36 cellular contexts compared by ENCODE assay signal in the genomic region with DNA sequence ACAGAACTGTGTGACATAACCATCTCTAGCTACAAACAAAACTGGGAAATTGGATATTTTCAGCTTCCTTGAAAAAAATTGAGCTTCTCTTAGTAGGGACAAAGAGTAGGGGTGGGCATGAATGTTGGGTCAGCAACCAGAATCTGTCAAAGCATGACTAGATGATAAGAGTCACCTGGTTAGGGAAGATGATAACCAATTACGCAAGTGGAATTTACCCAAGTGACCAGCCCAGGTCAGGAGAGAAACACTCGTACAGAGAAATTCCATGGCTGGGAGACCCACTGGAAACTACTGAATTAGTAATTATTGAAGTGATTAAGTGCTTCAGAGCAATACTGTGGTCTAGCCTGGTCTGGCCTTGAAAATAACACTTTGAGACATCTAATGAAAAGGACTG. TPM values are rescaled to one million over a fixed set of nuclear protein-coding genes. Genes with fewer than 3 reads are reported as not detected.
DNase-seq lines count a peak whose midpoint lies in the region; ATAC-seq, FAIRE-seq and TF ChIP-seq lines count a peak whose summit lies in the region.
"Had no signal": no experiment of that assay in that cellular context is flagged by ENCODE, and none has a peak within 500 bp of the region (broad histone marks: within the 10 kb centered on the region; RNA-seq: fewer than 3 reads in every experiment).

No MANE protein-coding gene starts in this region.

- H3K79me1 ChIP-seq in trophoblast cell (ENCODE audit: low read length): no peaks in the 10 kb centered on the region

- no peak overlapping the region for H3K4me3 Mint-ChIP-seq in neural crest cell
- no peak overlapping the region for H3K4me3 Mint-ChIP-seq in immature natural killer cell
- H3K4me3 Mint-ChIP-seq: B cell; CD14-positive monocyte; CD4-positive, alpha-beta memory T cell; CD4-positive, alpha-beta T cell; CD4-positive, CD25-positive, alpha-beta regulatory T cell; CD8-positive, alpha-beta memory T cell; CD8-positive, alpha-beta T cell had no signal

- H4K20me1 ChIP-seq in GM23248 (ENCODE audit: insufficient read depth): no peaks in the 10 kb centered on the region
- H4K20me1 ChIP-seq: BLaER1; BLaER1 treated with 17β-estradiol and CSF1 and Interleukin-3, amounts not matched to agents 10 nM and 100 nM had no signal

- H3K4me2 ChIP-seq in A549 (no peak overlapping the region), trophoblast cell (ENCODE audit: low read length) (no peak overlapping the region), GM23248 (ENCODE audit: unreplicated experiment) (no peak overlapping the region)
- H3K4me2 ChIP-seq: BLaER1; BLaER1 treated with 17β-estradiol and CSF1 and Interleukin-3, amounts not matched to agents 10 nM and 100 nM had no signal

- H3K27me3 Mint-ChIP-seq in neural crest cell (ENCODE audit: low read depth): no peaks in the 10 kb centered on the region
- H3K27me3 Mint-ChIP-seq in immature natural killer cell (ENCODE audit: low read depth in 3 of 3): peaks cover 2 to 9% (median 4%) of the 10 kb centered on the region in 3 donors
- H3K27me3 Mint-ChIP-seq: CD4-positive, alpha-beta T cell had no signal

- peaks cover 23% of the 10 kb centered on the region for H3K4me1 Mint-ChIP-seq in neural crest cell
- H3K4me1 Mint-ChIP-seq in immature natural killer cell: no peaks in the 10 kb centered on the region
- H3K4me1 Mint-ChIP-seq: B cell; CD14-positive monocyte; CD4-positive, alpha-beta memory T cell; CD4-positive, CD25-positive, alpha-beta regulatory T cell; CD8-positive, alpha-beta memory T cell had no signal

- no peaks in the 10 kb centered on the region for H3K9me2 ChIP-seq in GM23248 (ENCODE audit: insufficient read depth)

- H2BK12ac ChIP-seq in trophoblast cell (ENCODE audit: low read length): no peak overlapping the region

- intact Hi-C loops in esophagus muscularis mucosa (cut with DNase I): no loop called here

- TF ChIP-seq POLR2A in A549 (IDR thresholded peaks at IDR 0.05; ENCODE audit: low read length) (no peak), esophagus muscularis mucosa (IDR thresholded peaks at IDR 0.05; ENCODE audit: low read depth) (no peak), Peyer's patch (IDR thresholded peaks at IDR 0.05) (no peak)

- H3K36me3 ChIP-seq in esophagus muscularis mucosa (no peaks in the 10 kb centered on the region), trophoblast cell (ENCODE audit: control insufficient read depth in 1 of 2, insufficient read depth in 2 of 2, low read length in 2 of 2) (no peaks in the 10 kb centered on the region), GM23248 (ENCODE audit: low read depth) (no peaks in the 10 kb centered on the region), Peyer's patch (no peaks in the 10 kb centered on the region)
- H3K36me3 ChIP-seq: BE2C; BLaER1; BLaER1 treated with 17β-estradiol and CSF1 and Interleukin-3, amounts not matched to agents 10 nM and 100 nM had no signal

- H3K9ac ChIP-seq in trophoblast cell (ENCODE audit: low read length): no peak overlapping the region
- H3K9ac ChIP-seq in GM23248: no peak overlapping the region
- H3K9ac ChIP-seq: BLaER1; BLaER1 treated with 17β-estradiol and CSF1 and Interleukin-3, amounts not matched to agents 10 nM and 100 nM had no signal

- no peak overlapping the region for H3K4ac ChIP-seq in trophoblast cell (ENCODE audit: low read depth, low read length)

- H3K4me3 ChIP-seq in A549 (no peak overlapping the region), esophagus muscularis mucosa (no peak overlapping the region), trophoblast cell (ENCODE audit: low read depth, low read length) (no peak overlapping the region), GM23248 (no peak overlapping the region), Peyer's patch (no peak overlapping the region)
- H3K4me3 ChIP-seq: BLaER1; BLaER1 treated with 17β-estradiol and CSF1 and Interleukin-3, amounts not matched to agents 10 nM and 100 nM had no signal

- H3K14ac ChIP-seq in trophoblast cell (ENCODE audit: low read length): no peak overlapping the region

- H4K91ac ChIP-seq in trophoblast cell (ENCODE audit: low read depth, low read length): no peak overlapping the region

- H3K79me2 ChIP-seq in trophoblast cell (ENCODE audit: control insufficient read depth, insufficient read depth, low read length, poor library complexity) (no peaks in the 10 kb centered on the region), GM23248 (ENCODE audit: insufficient read depth) (no peaks in the 10 kb centered on the region)

- H4K12ac ChIP-seq in trophoblast cell (ENCODE audit: low read depth, low read length): no peak overlapping the region

- H4K8ac ChIP-seq in trophoblast cell (ENCODE audit: low read depth, low read length): no peak overlapping the region

- H3K27ac ChIP-seq in A549: peak overlapping the region; percentile 4 to 51; a peak in 3 of 6 replicates
- no peak overlapping the region for H3K27ac ChIP-seq in esophagus muscularis mucosa (replicated peaks in 1 of 4)
- no peak overlapping the region for H3K27ac ChIP-seq in trophoblast cell (ENCODE audit: low read depth, low read length)
- H3K27ac ChIP-seq in GM23248: no peak overlapping the region
- H3K27ac ChIP-seq in Peyer's patch: no peak overlapping the region
- H3K27ac ChIP-seq: 22Rv1; BLaER1; BLaER1 treated with 17β-estradiol and CSF1 and Interleukin-3, amounts not matched to agents 10 nM and 100 nM; C4-2B had no signal

- WGBS in A549 (ENCODE audit: missing lambda C conversion rate): 87% methylated on average over 2 of the region's 2 CpGs
- 88% methylated on average over 2 of the region's 2 CpGs for WGBS in esophagus muscularis mucosa
- WGBS in trophoblast cell (ENCODE audit: extremely low coverage, insufficient coverage, insufficient read length): no CpG with 5 or more reads among the region's 2 CpGs
- WGBS in GM23248 (ENCODE audit: low coverage in 1 of 2, low lambda C conversion rate in 2 of 2, missing lambda C conversion rate in 2 of 2), 2 experiments: 93 to 100% methylated on average over 2 of the region's 2 CpGs

- peaks cover 8% of the 10 kb centered on the region; the same call in 1 of the 3 replicates for H3K9me3 ChIP-seq in A549
- no peaks in the 10 kb centered on the region for H3K9me3 ChIP-seq in esophagus muscularis mucosa
- H3K9me3 ChIP-seq in trophoblast cell (ENCODE audit: insufficient read depth, low read depth, low read length): peaks cover 2% of the 10 kb centered on the region
- H3K9me3 ChIP-seq in GM23248 (ENCODE audit: low read depth): no peaks in the 10 kb centered on the region
- H3K9me3 ChIP-seq in Peyer's patch: no peaks in the 10 kb centered on the region
- H3K9me3 ChIP-seq: BE2C had no signal

- H2AK5ac ChIP-seq in trophoblast cell (ENCODE audit: low read length): no peak overlapping the region

- H3K27ac Mint-ChIP-seq in neural crest cell (ENCODE audit: unreplicated experiment): peak overlapping the region; percentile 12
- H3K27ac Mint-ChIP-seq in immature natural killer cell: no peak overlapping the region
- H3K27ac Mint-ChIP-seq: B cell; CD4-positive, alpha-beta memory T cell; CD4-positive, alpha-beta T cell; CD4-positive, CD25-positive, alpha-beta regulatory T cell; CD8-positive, alpha-beta T cell had no signal

- no peak overlapping the region for H3K18ac ChIP-seq in trophoblast cell (ENCODE audit: low read length)

- H2BK5ac ChIP-seq in trophoblast cell (ENCODE audit: low read depth, low read length, poor library complexity): no peak overlapping the region

- POLR2A ChIA-PET in A549 (lab: Yijun Ruan, JAX): interaction anchor here (1.7 kb wide), 1 partner anchor 58 kb away, joined by 5 read pairs; the partner anchor contains the start of gene APPL2

- CTCF ChIA-PET in A549 (lab: Yijun Ruan, JAX): interaction anchor here (0.8 to 1.2 kb wide), 2 partner anchors 70 to 988 kb away, joined by 3 read pairs; no protein-coding TSS in a partner anchor

- no peaks in the 10 kb centered on the region for H3K27me3 ChIP-seq in esophagus muscularis mucosa
- H3K27me3 ChIP-seq in trophoblast cell (ENCODE audit: insufficient read depth, low read length): no peaks in the 10 kb centered on the region
- no peaks in the 10 kb centered on the region for H3K27me3 ChIP-seq in GM23248 (replicated peaks; ENCODE audit: insufficient read depth)
- no peaks in the 10 kb centered on the region for H3K27me3 ChIP-seq in Peyer's patch
- H3K27me3 ChIP-seq: BLaER1; BLaER1 treated with 17β-estradiol and CSF1 and Interleukin-3, amounts not matched to agents 10 nM and 100 nM had no signal

- TF ChIP-seq RAD21 in A549 (conservative IDR thresholded peaks at IDR 0.05 in 1 of 2, IDR thresholded peaks at IDR 0.05 in 1 of 2): no peak

- FAIRE-seq in A549 (lab: Jason Lieb, UNC): no peak
- FAIRE-seq: A204.1, D721Med had no signal

- in situ Hi-C loops in GM23248 (cut with MboI): no loop called here

- H3K4me1 ChIP-seq in A549 (peaks cover 23% of the 10 kb centered on the region; the same call in 2 of the 3 replicates), esophagus muscularis mucosa (no peaks in the 10 kb centered on the region), trophoblast cell (ENCODE audit: control insufficient read depth in 1 of 2, insufficient read depth in 2 of 2, low read length in 2 of 2) (no peaks in the 10 kb centered on the region), GM23248 (ENCODE audit: insufficient read depth) (peaks cover 13% of the 10 kb centered on the region), Peyer's patch (no peaks in the 10 kb centered on the region)
- H3K4me1 ChIP-seq: BE2C, BLaER1 had no signal

- H3K23ac ChIP-seq in trophoblast cell (ENCODE audit: low read length): no peak overlapping the region

- no peak overlapping the region for H2AFZ ChIP-seq in trophoblast cell (ENCODE audit: insufficient read depth, low read length, poor library complexity)
- H2AFZ ChIP-seq in GM23248: no peak overlapping the region

- H3K9me3 Mint-ChIP-seq in neural crest cell: peaks cover 3% of the 10 kb centered on the region
- peaks cover 0 to 19% (median 4%) of the 10 kb centered on the region in 6 donors for H3K9me3 Mint-ChIP-seq in immature natural killer cell
- H3K9me3 Mint-ChIP-seq: CD4-positive, alpha-beta T cell had no signal

- no peak for DNase-seq in A549 (ENCODE audit: low read depth in 1 of 2, low spot score in 1 of 2)
- peak; percentile 34 for DNase-seq in esophagus muscularis mucosa (ENCODE audit: extremely low spot score)
- no peak for DNase-seq in neural crest cell (ENCODE audit: low read depth, low spot score)
- DNase-seq in trophoblast cell: peak; percentile 18 to 63
- DNase-seq in GM23248: no peak
- DNase-seq in Peyer's patch: no peak
- no peak for DNase-seq in immature natural killer cell
- DNase-seq in NCI-H1436 treated with DMSO at 0.1 percent for 48 hours (lab: John Stamatoyannopoulos, UW): no peak
- DNase-seq: 8988T; ACHN; AML-193; BE2C; C1 segment of cervical spinal cord; Caco-2; Calu3; CD4-positive, alpha-beta memory T cell; CD4-positive, alpha-beta T cell; CD4-positive, CD25-positive, alpha-beta regulatory T cell; CD8-positive, alpha-beta memory T cell; CD8-positive, alpha-beta T cell; COR-L47; DMS 273 treated with DMSO at 0.1 percent for 48 hours; DMS153; DMS53; DMS79; DMS79 treated with DMSO at 0.1 percent for 48 hours; DND-41; EL had no signal

- TF ChIP-seq EP300 in A549 (IDR thresholded peaks at IDR 0.05) (no peak), esophagus muscularis mucosa (IDR thresholded peaks at IDR 0.05) (no peak)

- H2BK120ac ChIP-seq in trophoblast cell (ENCODE audit: insufficient read depth, low read length, poor library complexity): peak overlapping the region; percentile 12

- H3F3A ChIP-seq in GM23248 (ENCODE audit: insufficient read depth): peaks cover 3% of the 10 kb centered on the region; the same call in 1 of the 2 replicates

- H3K36me3 Mint-ChIP-seq in neural crest cell (ENCODE audit: low read depth): peaks cover 4% of the 10 kb centered on the region
- peaks cover 3 to 5% (median 4%) of the 10 kb centered on the region in 3 donors for H3K36me3 Mint-ChIP-seq in immature natural killer cell
- H3K36me3 Mint-ChIP-seq: CD14-positive monocyte; CD4-positive, CD25-positive, alpha-beta regulatory T cell; CD8-positive, alpha-beta T cell had no signal

- no peak for TF ChIP-seq CTCF in A549 (IDR thresholded peaks at IDR 0.05)
- TF ChIP-seq CTCF in esophagus muscularis mucosa (IDR thresholded peaks at IDR 0.05): no peak
- no peak for TF ChIP-seq CTCF in neural crest cell (conservative IDR thresholded peaks at IDR 0.05)
- no peak for TF ChIP-seq CTCF in Peyer's patch (IDR thresholded peaks at IDR 0.05)

- ATAC-seq in A549: no peak
- ATAC-seq: CD8-positive, alpha-beta T cell had no signal

RNA-seq across cellular contexts. Expression of gene C12orf75, which starts 36.3 kb away (rescaled TPM):
- polyA plus RNA-seq in A549 (2011; rRNA removed): 238 and 298 TPM in 2 replicates
- 126 and 130 TPM in 2 replicates for polyA plus RNA-seq in A549 (2012; cell fraction: cytosol; rRNA removed)
- polyA plus RNA-seq in A549 (2012; cell fraction: nucleus; rRNA removed): 30.4 and 51.6 TPM in 2 replicates
- polyA plus RNA-seq in A549 (2017; fragmentation: RNase III; extraction: RNeasy Plus Mini Kit Qiagen cat#74134 plus additional on column Dnase treatment): 202 to 224 TPM (median 210 TPM) in 3 replicates
- polyA minus RNA-seq in A549 (2011; rRNA and poly(A)+ RNA removed): 23.0 and 25.4 TPM in 2 replicates
- 1 to 10 TPM in 3 of 4 donors, under 1 TPM in 1; 0.83 to 3.1 (median 2.8) TPM for total RNA-seq in esophagus muscularis mucosa
- 34.6 and 40.4 TPM in 2 replicates for total RNA-seq in neural crest cell
- polyA plus RNA-seq in trophoblast cell (2013): 92.3 and 94.7 TPM in 2 replicates
- total RNA-seq in GM23248 (2014; rRNA removed; shearing (Covaris generic)): 313 and 349 TPM in 2 replicates
- 590 and 607 TPM in 2 replicates for polyA plus RNA-seq in GM23248 (2016; fragmentation: Nextera tagmentation; extraction: Ambion mirVana)
- 10 to 100 TPM; 16.1 to 20.1 (median 18.3) TPM for total RNA-seq in Peyer's patch
- 100 to 1,000 TPM; 256 to 395 (median 277) TPM for polyA plus RNA-seq in immature natural killer cell

RNA-seq across cellular contexts. Expression of gene APPL2, which starts 58.2 kb away (rescaled TPM):
- polyA plus RNA-seq in A549 (2011; rRNA removed) (48.1 and 62.6 TPM in 2 replicates), A549 (2017; fragmentation: RNase III; extraction: RNeasy Plus Mini Kit Qiagen cat#74134 plus additional on column Dnase treatment) (21.7 to 25.8 TPM (median 24.1 TPM) in 3 replicates), GM23248 (2016; fragmentation: Nextera tagmentation; extraction: Ambion mirVana) (119 and 122 TPM in 2 replicates), immature natural killer cell (10 to 100 TPM in 2 of 3 donors, 1 to 10 TPM in 1; 9.5 to 14.1 (median 10.5) TPM)
- 19.2 and 22.1 TPM in 2 replicates for polyA plus RNA-seq in A549 (2012; cell fraction: cytosol; rRNA removed)
- polyA plus RNA-seq in A549 (2012; cell fraction: nucleus; rRNA removed): 15.7 and 23.0 TPM in 2 replicates
- polyA minus RNA-seq in A549 (2011; rRNA and poly(A)+ RNA removed): 34.5 and 37.0 TPM in 2 replicates
- total RNA-seq in esophagus muscularis mucosa (10 to 100 TPM; 16.6 to 30.0 (median 23.3) TPM), neural crest cell (51.2 and 51.8 TPM in 2 replicates), Peyer's patch (100 to 1,000 TPM; 169 to 203 (median 185) TPM)
- polyA plus RNA-seq in trophoblast cell (2013): 16.8 and 18.0 TPM in 2 replicates
- 76.8 and 83.0 TPM in 2 replicates for total RNA-seq in GM23248 (2014; rRNA removed; shearing (Covaris generic))

Comparison
In these comparisons a context has a peak if more than half of its experiments do, and no peak if none do; other contexts are left out.
1. DNase-seq: peak in esophagus muscularis mucosa (single experiment) and trophoblast cell (2 of 2); none in A549 (0 of 2), neural crest cell (single experiment), GM23248 (single experiment), Peyer's patch (0 of 3), immature natural killer cell (0 of 3) and NCI-H1436 treated with DMSO at 0.1 percent for 48 hours (single experiment).
2. H3K27ac ChIP-seq: peak in A549 (2 of 2); none in esophagus muscularis mucosa (0 of 4), trophoblast cell (single experiment), GM23248 (single experiment) and Peyer's patch (0 of 4).